26 cellular contexts compared by ENCODE assay signal in the genomic region with DNA sequence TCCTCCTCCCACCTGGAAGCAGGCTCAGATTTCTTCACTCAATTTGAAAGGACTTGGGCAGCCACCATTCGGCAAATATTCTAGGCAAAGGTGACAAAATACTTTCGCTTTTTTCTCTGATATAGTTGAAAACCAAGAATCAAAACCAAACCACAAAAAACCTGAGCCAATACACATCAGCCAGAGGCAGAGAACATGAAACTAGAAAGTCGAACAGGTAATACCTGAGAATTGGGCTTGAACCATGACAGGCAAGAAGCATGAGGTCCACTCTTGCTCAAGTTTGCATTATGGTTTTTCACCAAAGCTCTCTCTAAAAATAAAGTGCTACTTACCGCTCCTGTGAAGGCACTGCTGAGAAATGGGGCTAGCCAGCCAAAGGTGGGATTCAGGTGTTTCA. TPM values are rescaled to one million over a fixed set of nuclear protein-coding genes. Genes with fewer than 3 reads are reported as not detected.
DNase-seq lines count a peak whose midpoint lies in the region; ATAC-seq, FAIRE-seq and TF ChIP-seq lines count a peak whose summit lies in the region.
"Had no signal": no experiment of that assay in that cellular context is flagged by ENCODE, and none has a peak within 500 bp of the region (broad histone marks: within the 10 kb centered on the region; RNA-seq: fewer than 3 reads in every experiment).

No MANE protein-coding gene starts in this region.

- no peak for DNase-seq in GM12878 (ENCODE audit: low read depth, low spot score)
- DNase-seq in mucosa of descending colon: no peak
- no peak for DNase-seq in erythroblast (lab: John Stamatoyannopoulos, UW)
- no peak for DNase-seq in activated gamma-delta T cell (lab: John Stamatoyannopoulos, UW)
- DNase-seq: activated CD4-positive, alpha-beta T cell treated with anti-CD3 and anti-CD28 coated beads, Interleukin-2, amount 10 ng/mL, durations not matched to agents 7 days and 5 days; anterior cingulate cortex; CD4-positive, CD25-positive, alpha-beta regulatory T cell; cortex of kidney; EL; H7; KG1; left ventricle myocardium superior; MV-4-11; NCI-H1694; SK-N-SH; T-helper 2 cell; upper lobe of right lung had no signal

- H3K4me3 ChIP-seq in GM12878: peak overlapping the region; percentile 37; the same call in 1 of the 2 replicates
- no peak overlapping the region for H3K4me3 ChIP-seq in mucosa of descending colon
- H3K4me3 ChIP-seq: cardiac muscle cell, gastroesophageal sphincter, upper lobe of right lung had no signal

- H3K4me2 ChIP-seq in GM12878 (ENCODE audit: control insufficient read depth, insufficient read depth): peak overlapping the region; percentile 85
- H3K4me2 ChIP-seq: SK-N-SH had no signal

- TF ChIP-seq EP300 in GM12878 (IDR thresholded peaks at IDR 0.05; ENCODE audit: borderline replicate concordance in 1 of 2, control insufficient read depth in 1 of 2, low read depth in 2 of 2, low read length in 2 of 2): peak in 1 of 2 experiments; percentile 36; a peak in 1 of 4 replicates

- no TSS peak for BruUV-seq in GM12878 (replicated peaks; lab: Mats Ljungman, UMichigan)

- TF ChIP-seq POLR2A in GM12878 (IDR thresholded peaks at IDR 0.05; ENCODE audit: low read depth, low read length) (no peak), erythroblast (IDR thresholded peaks at IDR 0.05; ENCODE audit: low read length) (no peak)

- RAD21 ChIA-PET in GM12878 (lab: Charles Lee; ENCODE audit: unreplicated experiment): interaction anchor here (1.0 to 2.9 kb wide), 3 partner anchors 25 to 110 kb away, joined by 3 to 9 read pairs (median 3); no protein-coding TSS in a partner anchor

- no peaks in the 10 kb centered on the region for H3K79me2 ChIP-seq in GM12878 (ENCODE audit: control insufficient read depth, insufficient read depth, low read length)

- H4K20me1 ChIP-seq in GM12878 (ENCODE audit: control insufficient read depth, insufficient read depth): no peaks in the 10 kb centered on the region

- CTCF ChIA-PET in GM12878 (lab: Yijun Ruan, JAX): interaction anchor here (0.7 to 2.6 kb wide), 4 partner anchors 10 to 214 kb away, joined by 3 to 9 read pairs (median 6); no protein-coding TSS in a partner anchor

- no peaks in the 10 kb centered on the region for H3K27me3 ChIP-seq in GM12878 (replicated peaks in 1 of 2; ENCODE audit: control insufficient read depth in 2 of 2, insufficient read depth in 2 of 2, low read length in 1 of 2)
- H3K27me3 ChIP-seq: cardiac muscle cell, gastroesophageal sphincter, upper lobe of right lung had no signal

- ATAC-seq in GM18519 (IDR thresholded peaks at IDR 0.05; ENCODE audit: low FRiP score, unreplicated experiment): peak; percentile 71
- ATAC-seq in GM21515 (IDR thresholded peaks at IDR 0.05; ENCODE audit: unreplicated experiment): peak; percentile 68
- peak; percentile 83 for ATAC-seq in HG03025 (IDR thresholded peaks at IDR 0.05; ENCODE audit: low FRiP score, unreplicated experiment)
- ATAC-seq in GM12878: peak; percentile 71
- no peak for ATAC-seq in mucosa of descending colon
- no peak for ATAC-seq in GM19035 (IDR thresholded peaks at IDR 0.05; ENCODE audit: unreplicated experiment)
- ATAC-seq: gastroesophageal sphincter; left ventricle myocardium superior; natural killer cell treated with Interleukin-12 subunit alpha and Interleukin-12 subunit beta and Interleukin-15 and Interleukin-18, amount 100 ng/mL, for 72 hours; upper lobe of right lung had no signal

- FAIRE-seq in GM12878 (lab: Jason Lieb, UNC): peak; percentile 49

- H3K27ac ChIP-seq in GM12878 (ENCODE audit: control insufficient read depth, insufficient read depth): no peak overlapping the region
- H3K27ac ChIP-seq: cardiac muscle cell, gastroesophageal sphincter, RWPE1, upper lobe of right lung, VCaP had no signal

- intact Hi-C loops in GM12878 (cut with micrococcal nuclease; ENCODE audit: unreplicated experiment) (loop anchor here (10.0 kb wide), 2 partner anchors 203 to 303 kb away; a partner anchor contains a TSS), mucosa of descending colon (cut with DNase I, micrococcal nuclease) (no loop called here)

- POLR2A ChIA-PET in GM12878 (lab: Charles Lee): no interaction called here

- no peak overlapping the region for H3K9ac ChIP-seq in GM12878 (ENCODE audit: control insufficient read depth, insufficient read depth, low read length)
- H3K9ac ChIP-seq: SK-N-SH had no signal

- WGBS in GM12878 (ENCODE audit: insufficient coverage, insufficient replicate concordance, low lambda C conversion rate, missing lambda C conversion rate): 1% methylated on average over 4 of the region's 4 CpGs

- TF ChIP-seq CTCF in GM12878 (IDR thresholded peaks at IDR 0.05 in 2 of 3, conservative IDR thresholded peaks at IDR 0.05 in 1 of 3; ENCODE audit: control insufficient read depth in 2 of 3, extremely low read depth in 1 of 3, insufficient read depth in 1 of 3, low read depth in 3 of 3, low read length in 3 of 3) (no peak), mucosa of descending colon (IDR thresholded peaks at IDR 0.05) (no peak)

- SMC1A ChIA-PET in GM12878 (lab: Charles Lee; ENCODE audit: uncharacterized antibody, unreplicated experiment): interaction anchor here (0.8 to 1.3 kb wide), 3 partner anchors 42 to 134 kb away, joined by 3 to 4 read pairs (median 3); no protein-coding TSS in a partner anchor

- TF ChIP-seq RAD21 in GM12878 (IDR thresholded peaks at IDR 0.05; ENCODE audit: insufficient read depth, low read depth, low read length): no peak

- H3K36me3 ChIP-seq in GM12878 (ENCODE audit: control insufficient read depth in 2 of 2, insufficient read depth in 2 of 2, low read length in 1 of 2) (no peaks in the 10 kb centered on the region), mucosa of descending colon (ENCODE audit: low read depth) (no peaks in the 10 kb centered on the region)
- H3K36me3 ChIP-seq: cardiac muscle cell, gastroesophageal sphincter, upper lobe of right lung had no signal

- in situ Hi-C loops in GM12878 (cut with MboI): no loop called here

- H3K9me3 ChIP-seq in GM12878 (replicated peaks; ENCODE audit: control insufficient read depth, insufficient read depth, low read length): no peaks in the 10 kb centered on the region; the same call in 2 of the 3 replicates
- H3K9me3 ChIP-seq in mucosa of descending colon: no peaks in the 10 kb centered on the region
- H3K9me3 ChIP-seq: gastroesophageal sphincter, SK-N-SH, upper lobe of right lung had no signal

- H3K4me1 ChIP-seq in GM12878 (ENCODE audit: control insufficient read depth, insufficient read depth, low read length): peaks cover 54% of the 10 kb centered on the region
- H3K4me1 ChIP-seq in mucosa of descending colon (ENCODE audit: low read depth): no peaks in the 10 kb centered on the region
- H3K4me1 ChIP-seq: gastroesophageal sphincter, upper lobe of right lung had no signal

- 0 out of 2 replicates have a peak overlapping the region, but pooled peaks have one; percentile 3 for H2AFZ ChIP-seq in GM12878 (ENCODE audit: control insufficient read depth, low read depth, low read length)

TF ChIP-seq in GM12878, 131 proteins besides CTCF, POLR2A, EP300 and RAD21 (continues in another document):
- no peak for TF ChIP-seq SPI1 (IDR thresholded peaks at IDR 0.05; ENCODE audit: borderline replicate concordance, insufficient read depth, low read depth, low read length)
- peak; percentile 65; the same call in 1 of the 2 replicates for TF ChIP-seq NFIC (IDR thresholded peaks at IDR 0.05; ENCODE audit: low read depth, low read length)
- TF ChIP-seq, protein P1, sequence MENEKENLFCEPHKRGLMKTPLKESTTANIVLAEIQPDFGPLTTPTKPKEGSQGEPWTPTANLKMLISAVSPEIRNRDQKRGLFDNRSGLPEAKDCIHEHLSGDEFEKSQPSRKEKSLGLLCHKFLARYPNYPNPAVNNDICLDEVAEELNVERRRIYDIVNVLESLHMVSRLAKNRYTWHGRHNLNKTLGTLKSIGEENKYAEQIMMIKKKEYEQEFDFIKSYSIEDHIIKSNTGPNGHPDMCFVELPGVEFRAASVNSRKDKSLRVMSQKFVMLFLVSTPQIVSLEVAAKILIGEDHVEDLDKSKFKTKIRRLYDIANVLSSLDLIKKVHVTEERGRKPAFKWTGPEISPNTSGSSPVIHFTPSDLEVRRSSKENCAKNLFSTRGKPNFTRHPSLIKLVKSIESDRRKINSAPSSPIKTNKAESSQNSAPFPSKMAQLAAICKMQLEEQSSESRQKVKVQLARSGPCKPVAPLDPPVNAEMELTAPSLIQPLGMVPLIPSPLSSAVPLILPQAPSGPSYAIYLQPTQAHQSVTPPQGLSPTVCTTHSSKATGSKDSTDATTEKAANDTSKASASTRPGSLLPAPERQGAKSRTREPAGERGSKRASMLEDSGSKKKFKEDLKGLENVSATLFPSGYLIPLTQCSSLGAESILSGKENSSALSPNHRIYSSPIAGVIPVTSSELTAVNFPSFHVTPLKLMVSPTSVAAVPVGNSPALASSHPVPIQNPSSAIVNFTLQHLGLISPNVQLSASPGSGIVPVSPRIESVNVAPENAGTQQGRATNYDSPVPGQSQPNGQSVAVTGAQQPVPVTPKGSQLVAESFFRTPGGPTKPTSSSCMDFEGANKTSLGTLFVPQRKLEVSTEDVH (IDR thresholded peaks at IDR 0.05; ENCODE audit: low read depth, partially characterized antibody): no peak
- TF ChIP-seq FOS (IDR thresholded peaks at IDR 0.05; ENCODE audit: borderline replicate concordance, extremely low read depth, insufficient read length): no peak
- TF ChIP-seq ZNF622 (IDR thresholded peaks at IDR 0.05): no peak
- TF ChIP-seq EED (IDR thresholded peaks at IDR 0.05; ENCODE audit: low read depth): peak; percentile 84
- no peak for TF ChIP-seq ATF7 (IDR thresholded peaks at IDR 0.05; ENCODE audit: low read depth)
- TF ChIP-seq CREB1 (IDR thresholded peaks at IDR 0.05; ENCODE audit: low read depth): 0 out of 2 replicates have a peak, but pooled peaks have one; percentile 18

RNA-seq across cellular contexts. Expression of a gene that starts 26.2 kb away (rescaled TPM):
- total RNA-seq in GM12878 (2013; cell fraction: nucleolus; rRNA removed): 23.5 and 23.7 TPM in 2 replicates
- total RNA-seq in GM12878 (2014; rRNA removed) (8.8 and 9.3 TPM in 2 replicates), GM12878 (2014; rRNA removed; fragmentation: Illumina TruSeq; extraction: Trizol) (7.9 and 8.0 TPM in 2 replicates), GM12878 (2021) (15.4 and 16.5 TPM in 2 replicates), mucosa of descending colon (1 to 10 TPM; 1.0 to 8.1 (median 2.0) TPM)
- 0.22 TPM for polyA plus RNA-seq in GM12878 (2011; ENCODE audit: low read depth)
- polyA plus RNA-seq in GM12878 (2011; rRNA removed) (1.3 and 2.7 TPM in 2 replicates), GM12878 (2014; fragmentation: Illumina TruSeq; extraction: Trizol) (14.3 and 17.2 TPM in 2 replicates), GM12878 (2014; fragmentation: Nextera tagmentation; extraction: Ambion mirVana) (1 to 10 TPM; 2.5 to 3.1 TPM), GM12878 (2014; rRNA removed) (12.0 and 14.1 TPM in 2 replicates), GM12878 (2016; fragmentation: Nextera tagmentation; extraction: Ambion mirVana) (10 to 100 TPM; 13.0 to 14.5 TPM)
- 2.6 TPM in 2 replicates for polyA plus RNA-seq in GM12878 (2011; cell fraction: cytosol; rRNA removed)
- 1.9 and 2.9 TPM in 2 replicates for polyA plus RNA-seq in GM12878 (2011; cell fraction: nucleus; rRNA removed)
- 0.65 and 0.80 TPM in 2 replicates for polyA plus RNA-seq in GM12878 (2012)
- polyA minus RNA-seq in GM12878 (2011; rRNA and poly(A)+ RNA removed): 1.8 and 3.3 TPM in 2 replicates
- polyA minus RNA-seq in GM12878 (2011; cell fraction: cytosol; rRNA and poly(A)+ RNA removed): 2.5 and 4.4 TPM in 2 replicates
- 1.5 and 2.6 TPM in 2 replicates for polyA minus RNA-seq in GM12878 (2011; cell fraction: nucleus; rRNA and poly(A)+ RNA removed)
- total RNA-seq: CD4-positive, CD25-positive, alpha-beta regulatory T cell had no signal

Comparison
In these comparisons a context has a peak if more than half of its experiments do, and no peak if none do; other contexts are left out.
1. ATAC-seq: peak in GM18519 (single experiment), GM21515 (single experiment), HG03025 (single experiment) and GM12878 (single experiment); none in mucosa of descending colon (single experiment) and GM19035 (single experiment).